15 cellular contexts compared by ENCODE assay signal in the genomic region with DNA sequence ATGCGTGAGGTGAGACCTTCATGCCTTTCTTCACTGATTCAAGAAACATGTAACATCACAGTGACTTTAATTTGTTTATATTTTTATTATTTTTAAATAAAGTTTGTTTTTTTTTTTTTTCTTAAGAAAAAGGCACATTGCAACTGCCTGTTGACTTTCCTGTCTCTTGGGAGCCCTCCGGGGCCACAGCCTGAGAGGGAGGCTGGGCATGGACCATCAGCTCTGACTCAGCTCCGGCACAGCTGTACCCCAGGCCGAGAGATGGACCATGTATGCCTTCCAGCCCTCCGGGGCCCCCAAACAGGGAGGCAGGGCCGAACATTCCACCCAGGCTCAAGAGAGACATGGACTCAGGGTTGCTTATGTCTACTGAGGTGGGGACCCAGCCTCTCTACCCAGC.
"Had no signal": no experiment of that assay in that cellular context is flagged by ENCODE, and none has a peak within 500 bp of the region (broad histone marks: within the 10 kb centered on the region; RNA-seq: fewer than 3 reads in every experiment).

No MANE protein-coding gene starts in this region.

- ATAC-seq: left colon; stimulated activated naive CD8-positive, alpha-beta T cell treated with anti-CD3 and anti-CD28 coated beads, Interleukin-15, amount 100 ng/mL, for 72 hours had no signal

- H3K4me3 ChIP-seq: sigmoid colon, testis had no signal

- H3K27me3 Mint-ChIP-seq: activated B cell treated with CpG ODN at 0.5 μM for 24 hours; activated CD4-positive, alpha-beta T cell treated with anti-CD3 and anti-CD28 coated beads, Interleukin-2, amount 10 ng/mL, durations not matched to agents 24 days and 14 days; activated naive CD8-positive, alpha-beta T cell; stimulated activated naive CD8-positive, alpha-beta T cell treated with anti-CD3 and anti-CD28 coated beads, Interleukin-15, amount 100 ng/mL, for 72 hours had no signal

- H3K9me3 Mint-ChIP-seq: activated B cell treated with CpG ODN at 0.5 μM for 24 hours; activated CD4-positive, alpha-beta T cell treated with anti-CD3 and anti-CD28 coated beads, Interleukin-2, amount 10 ng/mL, durations not matched to agents 24 days and 14 days; nephron; stimulated activated naive CD8-positive, alpha-beta T cell treated with anti-CD3 and anti-CD28 coated beads, Interleukin-15, amount 100 ng/mL, for 72 hours had no signal

- H3K27me3 ChIP-seq: sigmoid colon, testis had no signal

- H3K27ac ChIP-seq: sigmoid colon, testis had no signal

- H3K36me3 ChIP-seq: sigmoid colon had no signal

- H3K4me3 Mint-ChIP-seq: activated B cell treated with CpG ODN at 0.5 μM for 24 hours; activated CD4-positive, alpha-beta T cell treated with anti-CD3 and anti-CD28 coated beads, Interleukin-2, amount 10 ng/mL, durations not matched to agents 24 days and 14 days; activated naive CD8-positive, alpha-beta T cell; nephron; stimulated activated naive CD8-positive, alpha-beta T cell treated with anti-CD3 and anti-CD28 coated beads, Interleukin-15, amount 100 ng/mL, for 72 hours had no signal

- DNase-seq: activated B cell treated with CpG ODN at 0.5 μM for 24 hours; activated CD4-positive, alpha-beta T cell treated with anti-CD3 and anti-CD28 coated beads, Interleukin-2, amount 10 ng/mL, durations not matched to agents 24 days and 14 days; activated effector memory CD4-positive, alpha-beta T cell treated with anti-CD3 and anti-CD28 coated beads, Interleukin-2, amount 50 U/mL, for 16 hours; activated T-cell treated with anti-CD3 and anti-CD28 coated beads for 4 hours; anterior cingulate cortex; glutamatergic neuron; left colon; mammary epithelial cell; sigmoid colon; stimulated activated CD4-positive, alpha-beta T cell treated with anti-CD3 and anti-CD28 coated beads, Interleukin-2, amount 100 ng/mL, for 48 hours; stimulated activated naive CD8-positive, alpha-beta T cell treated with anti-CD3 and anti-CD28 coated beads, Interleukin-15, amount 100 ng/mL, for 72 hours; T-helper 1 cell; testis had no signal

- H3K27ac Mint-ChIP-seq: activated B cell treated with CpG ODN at 0.5 μM for 24 hours, nephron had no signal

- H3K9me3 ChIP-seq: sigmoid colon, testis had no signal
